1 cellular context compared by ENCODE assay signal in genomic region chr10:61063035-61063434, GRCh38.
TF ChIP-seq lines count a peak whose summit lies in the region.

No MANE protein-coding gene starts in this region.

TF ChIP-seq in HepG2, 621 proteins besides CTCF, POLR2A, EP300 and RAD21 (continued from another document and continues in another):
- TF ChIP-seq ZBTB25 (CRISPR knock-in tag; IDR thresholded peaks at IDR 0.05) (peak; percentile 49; the same call in 1 of the 2 replicates), ZBTB21 (CRISPR knock-in tag; IDR thresholded peaks at IDR 0.05) (no peak; the same call in 1 of the 2 replicates), BCLAF1 (IDR thresholded peaks at IDR 0.05) (no peak), HNRNPLL (IDR thresholded peaks at IDR 0.05; ENCODE audit: low read depth, low read length, poor library complexity, severe bottlenecking) (no peak), RXRB (CRISPR knock-in tag; IDR thresholded peaks at IDR 0.05; ENCODE audit: borderline replicate concordance) (peak; percentile 82), SP140L (CRISPR knock-in tag; IDR thresholded peaks at IDR 0.05; ENCODE audit: borderline replicate concordance) (no peak), HNRNPK (IDR thresholded peaks at IDR 0.05; ENCODE audit: low read depth, low read length, poor library complexity, severe bottlenecking) (no peak), CEBPG (CRISPR knock-in tag; IDR thresholded peaks at IDR 0.05) (peak; percentile 86), RORA (CRISPR knock-in tag; IDR thresholded peaks at IDR 0.05) (no peak), ZNF576 (CRISPR knock-in tag; IDR thresholded peaks at IDR 0.05) (no peak), HCFC1 (IDR thresholded peaks at IDR 0.05; ENCODE audit: low read depth, low read length) (no peak), ZNF646 (CRISPR knock-in tag; IDR thresholded peaks at IDR 0.05) (0 out of 2 replicates have a peak, but pooled peaks have one; percentile 53), ZNF546 (CRISPR knock-in tag; conservative IDR thresholded peaks at IDR 0.05) (no peak), MIXL1 (CRISPR knock-in tag; IDR thresholded peaks at IDR 0.05) (0 out of 2 replicates have a peak, but pooled peaks have one; percentile 15), EHMT2 (IDR thresholded peaks at IDR 0.05; ENCODE audit: borderline replicate concordance, low read depth, low read length) (peak; percentile 72; the same call in 1 of the 2 replicates), ZSCAN31 (CRISPR knock-in tag; IDR thresholded peaks at IDR 0.05; ENCODE audit: low read depth) (no peak), ATM (IDR thresholded peaks at IDR 0.05; ENCODE audit: borderline replicate concordance) (no peak), BCL6 (CRISPR knock-in tag; IDR thresholded peaks at IDR 0.05) (peak; percentile 86), ZKSCAN5 (CRISPR knock-in tag; IDR thresholded peaks at IDR 0.05) (no peak), NRL (CRISPR knock-in tag; IDR thresholded peaks at IDR 0.05; ENCODE audit: borderline replicate concordance) (no peak), PREB (CRISPR knock-in tag; IDR thresholded peaks at IDR 0.05) (no peak), ATF3 (CRISPR knock-in tag; IDR thresholded peaks at IDR 0.05) (no peak), JUNB (CRISPR knock-in tag; IDR thresholded peaks at IDR 0.05; ENCODE audit: borderline replicate concordance) (no peak), YEATS4 (CRISPR knock-in tag; IDR thresholded peaks at IDR 0.05; ENCODE audit: borderline replicate concordance) (no peak), TFDP1 (CRISPR knock-in tag; IDR thresholded peaks at IDR 0.05; ENCODE audit: borderline replicate concordance) (no peak), TIGD3 (CRISPR knock-in tag; IDR thresholded peaks at IDR 0.05; ENCODE audit: borderline replicate concordance) (no peak), FIP1L1 (IDR thresholded peaks at IDR 0.05; ENCODE audit: borderline replicate concordance, insufficient read depth, low read depth, low read length) (no peak), ZNF749 (CRISPR knock-in tag; IDR thresholded peaks at IDR 0.05; ENCODE audit: borderline replicate concordance) (no peak), KDM2A (CRISPR knock-in tag; IDR thresholded peaks at IDR 0.05; ENCODE audit: borderline replicate concordance, low read depth) (no peak), AKNA (CRISPR knock-in tag; IDR thresholded peaks at IDR 0.05; ENCODE audit: borderline replicate concordance) (no peak), NPAS2 (CRISPR knock-in tag; IDR thresholded peaks at IDR 0.05; ENCODE audit: borderline replicate concordance) (no peak), TBL1XR1 (IDR thresholded peaks at IDR 0.05; ENCODE audit: borderline replicate concordance, low read length, partially characterized antibody) (no peak), ZNF616 (CRISPR knock-in tag; IDR thresholded peaks at IDR 0.05; ENCODE audit: low read depth) (no peak), NFRKB (IDR thresholded peaks at IDR 0.05) (no peak), DNMT3B (CRISPR knock-in tag; conservative IDR thresholded peaks at IDR 0.05) (peak; percentile 60; the same call in 1 of the 2 replicates), TFAP4 (IDR thresholded peaks at IDR 0.05; ENCODE audit: borderline replicate concordance, low read depth) (no peak), JUN (CRISPR knock-in tag; IDR thresholded peaks at IDR 0.05) (no peak), ZFP41 (CRISPR knock-in tag; IDR thresholded peaks at IDR 0.05; ENCODE audit: borderline replicate concordance) (no peak)
